12 cellular contexts compared by ENCODE assay signal in genomic region chr19:11539495-11540365, GRCh38. TPM values are rescaled to one million over a fixed set of nuclear protein-coding genes. Genes with fewer than 3 reads are reported as not detected.
DNase-seq lines count a peak whose midpoint lies in the region; ATAC-seq and TF ChIP-seq lines count a peak whose summit lies in the region.
"Had no signal": no experiment of that assay in that cellular context is flagged by ENCODE, and none has a peak within 500 bp of the region (broad histone marks: within the 10 kb centered on the region; RNA-seq: fewer than 3 reads in every experiment).

No MANE protein-coding gene starts in this region.

- H3K27me3 ChIP-seq in neural cell (ENCODE audit: insufficient read depth, low read depth, low read length): no peaks in the 10 kb centered on the region
- no peaks in the 10 kb centered on the region for H3K27me3 ChIP-seq in PC-3 (ENCODE audit: low read length)

- no peaks in the 10 kb centered on the region for H3F3A ChIP-seq in neural cell (ENCODE audit: insufficient read depth, low read length, poor library complexity, severe bottlenecking)
- H3F3A ChIP-seq in PC-3 (ENCODE audit: low read length, unreplicated experiment): no peaks in the 10 kb centered on the region

- H3K4me3 ChIP-seq in foreskin fibroblast (ENCODE audit: low read depth in 1 of 2, low read length in 2 of 2) (peak overlapping the region; percentile 6 to 38), neural cell (ENCODE audit: low read length) (no peak overlapping the region), PC-3 (ENCODE audit: low read length) (no peak overlapping the region)

- CTCF ChIA-PET in PC-3 (lab: Charles Lee): interaction anchor here (0.6 kb wide), 1 partner anchor 255 kb away, joined by 3 read pairs; no protein-coding TSS in a partner anchor

- no peak for TF ChIP-seq CTCF in foreskin fibroblast (IDR thresholded peaks at IDR 0.05; ENCODE audit: low read depth, low read length)
- TF ChIP-seq CTCF in neural cell (IDR thresholded peaks at IDR 0.05; ENCODE audit: poor library complexity, severe bottlenecking): no peak
- no peak for TF ChIP-seq CTCF in PC-3 (conservative IDR thresholded peaks at IDR 0.05; ENCODE audit: low read depth, low read length)

- DNase-seq in AG08395 (ENCODE audit: low spot score): peak; percentile 41
- peak; percentile 21 for DNase-seq in NCI-H2171 (lab: John Stamatoyannopoulos, UW)
- DNase-seq in foreskin fibroblast: peak in 1 of 2 donors; percentile 43
- no peak for DNase-seq in epidermal melanocyte (ENCODE audit: insufficient read length, low spot score)
- no peak for DNase-seq in stimulated activated CD4-positive, alpha-beta T cell treated with anti-CD3 and anti-CD28 coated beads, Interleukin-1b, Interleukin-23, amount 100 ng/mL, for 48 hours
- no peak for DNase-seq in PC-3
- DNase-seq in HuH-7.5 (ENCODE audit: low spot score): no peak
- DNase-seq: activated T-cell treated with anti-CD3 and anti-CD28 coated beads, Interleukin-2, amount 50 U/mL, for 48 hours; retina; stimulated activated naive CD8-positive, alpha-beta T cell treated with anti-CD3 and anti-CD28 coated beads, Interleukin-15, amount 100 ng/mL, for 72 hours; SW 1271 had no signal

- H2AFZ ChIP-seq in neural cell (ENCODE audit: low read depth, low read length) (no peak overlapping the region), PC-3 (ENCODE audit: low read length) (no peak overlapping the region)

- H3K9ac ChIP-seq in neural cell (ENCODE audit: low read length): peak overlapping the region; percentile 12
- H3K9ac ChIP-seq in PC-3 (ENCODE audit: low read length): no peak overlapping the region

- H3K9me2 ChIP-seq in neural cell (ENCODE audit: insufficient read depth, low read length): no peaks in the 10 kb centered on the region
- H3K9me2 ChIP-seq in PC-3 (replicated peaks; ENCODE audit: low read length): no peaks in the 10 kb centered on the region

- intact Hi-C loops in PC-3 (cut with micrococcal nuclease): loop anchor here (5.0 kb wide), 1 partner anchor 48 kb away; no protein-coding TSS in a partner anchor

- H3K79me2 ChIP-seq in neural cell (replicated peaks; ENCODE audit: insufficient read depth, low read length) (no peaks in the 10 kb centered on the region), PC-3 (ENCODE audit: low read length) (no peaks in the 10 kb centered on the region)

- no peak for TF ChIP-seq RAD21 in neural cell (conservative IDR thresholded peaks at IDR 0.05)

- peaks cover 5% of the 10 kb centered on the region for H3K4me1 ChIP-seq in PC-3 (ENCODE audit: insufficient read depth, low read length)

- no peaks in the 10 kb centered on the region for H3K36me3 ChIP-seq in neural cell (ENCODE audit: insufficient read depth, low read length)
- H3K36me3 ChIP-seq in PC-3 (ENCODE audit: low read depth, low read length): no peaks in the 10 kb centered on the region

- POLR2A ChIA-PET in PC-3 (lab: Charles Lee; ENCODE audit: unreplicated experiment): interaction anchor here (0.5 kb wide), 1 partner anchor 51 kb away, joined by 5 read pairs; no protein-coding TSS in a partner anchor

- H3K9me3 ChIP-seq in neural cell (ENCODE audit: low read length): no peaks in the 10 kb centered on the region
- no peaks in the 10 kb centered on the region for H3K9me3 ChIP-seq in PC-3 (ENCODE audit: low read length)

- H3K4me2 ChIP-seq in neural cell (ENCODE audit: low read length): no peak overlapping the region
- no peak overlapping the region for H3K4me2 ChIP-seq in PC-3 (ENCODE audit: low read length)

- ATAC-seq in PC-3: no peak
- ATAC-seq: stimulated activated naive CD8-positive, alpha-beta T cell treated with anti-CD3 and anti-CD28 coated beads, Interleukin-15, amount 100 ng/mL, for 72 hours had no signal

- BruUV-seq in PC-3 (replicated peaks; lab: Mats Ljungman, UMichigan): no TSS peak

- H4K20me1 ChIP-seq in neural cell (ENCODE audit: insufficient read depth): no peaks in the 10 kb centered on the region
- H4K20me1 ChIP-seq in PC-3 (ENCODE audit: low read length): no peaks in the 10 kb centered on the region

- TF ChIP-seq EP300 in neural cell (conservative IDR thresholded peaks at IDR 0.05; ENCODE audit: poor library complexity, severe bottlenecking): no peak

- no peak overlapping the region for H3K27ac ChIP-seq in neural cell (ENCODE audit: low read length)
- H3K27ac ChIP-seq in PC-3 (ENCODE audit: low read length): no peak overlapping the region

TF ChIP-seq in neural cell, 6 proteins besides CTCF, POLR2A, EP300 and RAD21:
- TF ChIP-seq TAF1 (IDR thresholded peaks at IDR 0.05; ENCODE audit: low read depth) (no peak), SMC3 (conservative IDR thresholded peaks at IDR 0.05; ENCODE audit: poor library complexity) (no peak), REST (IDR thresholded peaks at IDR 0.05; ENCODE audit: borderline replicate concordance) (no peak), POLR2AphosphoS5 (IDR thresholded peaks at IDR 0.05) (no peak), EZH2 (IDR thresholded peaks at IDR 0.05; ENCODE audit: borderline replicate concordance, insufficient read depth, low read length, poor library complexity, severe bottlenecking) (no peak), MXI1 (conservative IDR thresholded peaks at IDR 0.05; ENCODE audit: poor library complexity, severe bottlenecking) (no peak)

RNA-seq across cellular contexts. Expression of gene CNN1, which starts 1.1 kb away (rescaled TPM):
- polyA plus RNA-seq in neural cell: 0.18 TPM in 1 of 2 replicates, not detected in the other
- polyA minus RNA-seq in neural cell: not detected in 2 replicates
- 0.77 TPM in 1 of 2 replicates, not detected in the other for total RNA-seq in PC-3 (2014; rRNA removed)

RNA-seq across cellular contexts. Expression of gene ECSIT, which starts 10.8 kb away (rescaled TPM):
- 98.3 and 99.0 TPM in 2 replicates for polyA plus RNA-seq in neural cell
- 45.6 and 54.3 TPM in 2 replicates for polyA minus RNA-seq in neural cell
- total RNA-seq in PC-3 (2014; rRNA removed): 126 and 156 TPM in 2 replicates

RNA-seq across cellular contexts. Expression of gene ELOF1, which starts 19.3 kb away (rescaled TPM):
- 38.0 and 64.8 TPM in 2 replicates for polyA plus RNA-seq in neural cell
- polyA minus RNA-seq in neural cell: 25.6 and 27.1 TPM in 2 replicates
- 91.9 and 105 TPM in 2 replicates for total RNA-seq in PC-3 (2014; rRNA removed)

RNA-seq across cellular contexts. Expression of gene ZNF653, which starts 34.1 kb away (rescaled TPM):
- 16.5 and 24.6 TPM in 2 replicates for polyA plus RNA-seq in neural cell
- 21.1 and 29.2 TPM in 2 replicates for polyA minus RNA-seq in neural cell
- 14.2 and 16.2 TPM in 2 replicates for total RNA-seq in PC-3 (2014; rRNA removed)

RNA-seq across cellular contexts. Expression of gene ACP5, which starts 37.7 kb away (rescaled TPM):
- polyA plus RNA-seq in neural cell: not detected in 2 replicates
- not detected in 2 replicates for polyA minus RNA-seq in neural cell
- total RNA-seq in PC-3 (2014; rRNA removed): not detected in 2 replicates

Comparison
In these comparisons a context has a peak if more than half of its experiments do, and no peak if none do; other contexts are left out.
1. DNase-seq: peak in AG08395 (single experiment) and NCI-H2171 (single experiment); none in epidermal melanocyte (single experiment), stimulated activated CD4-positive, alpha-beta T cell treated with anti-CD3 and anti-CD28 coated beads, Interleukin-1b, Interleukin-23, amount 100 ng/mL, for 48 hours (single experiment), PC-3 (single experiment) and HuH-7.5 (single experiment).
2. H3K4me3 ChIP-seq: peak in foreskin fibroblast (2 of 2); none in neural cell (single experiment) and PC-3 (single experiment).